9 cellular contexts compared by ENCODE assay signal in the genomic region with DNA sequence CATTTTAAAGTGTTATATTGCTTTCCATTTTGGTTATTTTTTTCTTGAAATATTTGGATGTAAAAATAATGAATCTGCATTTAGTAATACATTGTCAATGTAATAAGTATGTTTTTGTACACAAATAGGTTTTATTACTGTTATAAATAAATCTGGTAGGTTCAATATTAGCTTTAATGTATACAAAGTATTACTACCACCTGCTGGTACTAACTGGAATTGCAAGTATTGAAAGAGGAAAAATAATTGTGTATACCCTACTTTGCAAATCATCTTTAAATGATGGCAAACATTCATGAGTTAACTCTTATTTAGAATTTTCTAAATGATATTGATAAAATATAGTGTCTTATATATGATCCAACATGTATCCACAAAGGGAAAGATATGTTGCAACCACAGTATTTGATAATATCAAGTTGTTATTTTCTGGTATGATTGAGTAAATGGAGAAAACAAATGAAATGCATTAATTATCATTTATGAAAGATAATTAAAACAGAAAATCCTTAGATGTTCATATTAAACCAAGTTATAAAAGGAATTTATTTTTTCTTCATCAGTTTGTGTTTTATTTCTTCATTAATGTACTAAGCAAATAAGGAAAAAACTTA. TPM values are rescaled to one million over a fixed set of nuclear protein-coding genes. Genes with fewer than 3 reads are reported as not detected.
DNase-seq lines count a peak whose midpoint lies in the region; TF ChIP-seq lines count a peak whose summit lies in the region.
"Had no signal": no experiment of that assay in that cellular context is flagged by ENCODE, and none has a peak within 500 bp of the region (broad histone marks: within the 10 kb centered on the region; RNA-seq: fewer than 3 reads in every experiment).

No MANE protein-coding gene starts in this region.

- H3K4me3 ChIP-seq in GM12865 (ENCODE audit: low read depth, low read length) (no peak overlapping the region), fibroblast of the aortic adventitia (ENCODE audit: low read depth, low read length) (no peak overlapping the region)
- H3K4me3 ChIP-seq: skin epidermis had no signal

- peak; percentile 80 for TF ChIP-seq CTCF in 22Rv1 (IDR thresholded peaks at IDR 0.05)
- TF ChIP-seq CTCF in GM12865 (IDR thresholded peaks at IDR 0.05; ENCODE audit: insufficient read depth, low read depth, low read length, missing control alignments) = peak; percentile 38
- TF ChIP-seq CTCF in fibroblast of the aortic adventitia (IDR thresholded peaks at IDR 0.05; ENCODE audit: insufficient read depth, low read length) = peak; percentile 15

- DNase-seq in GM12865 (ENCODE audit: low read depth) = peak; percentile 4
- DNase-seq in OCI-M1 (lab: John Stamatoyannopoulos, UW) = peak; percentile 36
- peak; percentile 0 for DNase-seq in fibroblast of the aortic adventitia (ENCODE audit: low read depth)
- DNase-seq in activated CD4-positive, alpha-beta T cell treated with anti-CD3 and anti-CD28 coated beads for 4 hours = no peak
- DNase-seq in GDM1 (lab: John Stamatoyannopoulos, UW) = no peak
- no peak for DNase-seq in NK-92 (lab: John Stamatoyannopoulos, UW; ENCODE audit: unreplicated experiment)
- no peak for DNase-seq in effector CD4-positive, alpha-beta T cell

- H3K27ac ChIP-seq in 22Rv1 = no peak overlapping the region
- H3K27ac ChIP-seq: skin epidermis had no signal

RNA-seq across cellular contexts. Expression of gene OR4K2, which starts 3.2 kb away (rescaled TPM):
- total RNA-seq in fibroblast of the aortic adventitia (ENCODE audit: low replicate concordance) = not detected in 2 replicates

RNA-seq across cellular contexts. Expression of gene OR4K5, which starts 42.3 kb away (rescaled TPM):
- total RNA-seq in fibroblast of the aortic adventitia (ENCODE audit: low replicate concordance) = not detected in 2 replicates

RNA-seq across cellular contexts. Expression of gene OR4K1, which starts 52.6 kb away (rescaled TPM):
- total RNA-seq in fibroblast of the aortic adventitia (ENCODE audit: low replicate concordance) = not detected in 2 replicates

Comparison
In these comparisons a context has a peak if more than half of its experiments do, and no peak if none do; other contexts are left out.
1. CTCF ChIP-seq: peak in every context shown above with its lines; median percentile 80 in 22Rv1; 38 in GM12865; 15 in fibroblast of the aortic adventitia.
2. DNase-seq: peak in GM12865 (single experiment), OCI-M1 (single experiment) and fibroblast of the aortic adventitia (single experiment); none in activated CD4-positive, alpha-beta T cell treated with anti-CD3 and anti-CD28 coated beads for 4 hours (0 of 2), GDM1 (single experiment), NK-92 (single experiment) and effector CD4-positive, alpha-beta T cell (single experiment).